28 cellular contexts compared by ENCODE assay signal in genomic region chrX:106957856-106958255, GRCh38. TPM values are rescaled to one million over a fixed set of nuclear protein-coding genes. Genes with fewer than 3 reads are reported as not detected.
A peak's percentile ranks its signal among the peaks of the same experiment; 100 is the strongest.
DNase-seq lines count a peak whose midpoint lies in the region; ATAC-seq, FAIRE-seq and TF ChIP-seq lines count a peak whose summit lies in the region.
"Had no signal": no experiment of that assay in that cellular context is flagged by ENCODE, and none has a peak within 500 bp of the region (broad histone marks: within the 10 kb centered on the region; RNA-seq: fewer than 3 reads in every experiment).

No MANE protein-coding gene starts in this region.

- H4K20me1 ChIP-seq in astrocyte (ENCODE audit: insufficient read depth, low read length), result no peaks in the 10 kb centered on the region
- no peaks in the 10 kb centered on the region for H4K20me1 ChIP-seq in mammary epithelial cell (ENCODE audit: insufficient read depth, low read length)

- CTCF ChIA-PET in mammary epithelial cell (lab: Charles Lee; ENCODE audit: low non-redundant PET), result no interaction called here

- no peak for ATAC-seq in HG02623 (IDR thresholded peaks at IDR 0.05; ENCODE audit: unreplicated experiment)
- ATAC-seq: GM12878, GM23338, HepG2 had no signal

- H2AFZ ChIP-seq in astrocyte (ENCODE audit: low read depth, low read length), result no peak overlapping the region
- H2AFZ ChIP-seq in mammary epithelial cell (ENCODE audit: low read depth, low read length), result no peak overlapping the region
- H2AFZ ChIP-seq: GM23338 had no signal

- peaks cover 11% of the 10 kb centered on the region for H3K36me3 ChIP-seq in astrocyte (ENCODE audit: insufficient read depth, low read length)
- H3K36me3 ChIP-seq in mammary epithelial cell (ENCODE audit: insufficient read depth, low read length), result peaks cover 3% of the 10 kb centered on the region
- H3K36me3 ChIP-seq: BE2C had no signal

- peaks cover 8% of the 10 kb centered on the region for H3K4me1 Mint-ChIP-seq in astrocyte (ENCODE audit: low read depth, unreplicated experiment)
- H3K4me1 Mint-ChIP-seq: CD4-positive, CD25-positive, alpha-beta regulatory T cell; CD8-positive, alpha-beta memory T cell; GM23338 had no signal

- no peak overlapping the region for H3K27ac Mint-ChIP-seq in astrocyte (ENCODE audit: unreplicated experiment)
- H3K27ac Mint-ChIP-seq: CD4-positive, CD25-positive, alpha-beta regulatory T cell; CD8-positive, alpha-beta memory T cell; GM23338; HFFc6 had no signal

- no peak overlapping the region for H3K9ac ChIP-seq in astrocyte (ENCODE audit: low read length)
- no peak overlapping the region for H3K9ac ChIP-seq in mammary epithelial cell (ENCODE audit: insufficient read depth, low read length)

- peaks cover 7% of the 10 kb centered on the region for H3K4me1 ChIP-seq in astrocyte (ENCODE audit: insufficient read depth, low read length)
- H3K4me1 ChIP-seq in mammary epithelial cell (ENCODE audit: insufficient read depth, low read length), result no peaks in the 10 kb centered on the region

- TF ChIP-seq CTCF in astrocyte (IDR thresholded peaks at IDR 0.05; ENCODE audit: insufficient read depth, low read depth, low read length) (no peak), mammary epithelial cell (conservative IDR thresholded peaks at IDR 0.05 in 1 of 2, IDR thresholded peaks at IDR 0.05 in 1 of 2; ENCODE audit: extremely low read depth in 1 of 2, insufficient read depth in 1 of 2, low read depth in 1 of 2, low read length in 2 of 2) (no peak)

- H3K4me3 Mint-ChIP-seq in astrocyte (ENCODE audit: unreplicated experiment), result no peak overlapping the region
- H3K4me3 Mint-ChIP-seq: CD4-positive, CD25-positive, alpha-beta regulatory T cell; CD8-positive, alpha-beta memory T cell; GM23338; HFFc6 had no signal

- dilution Hi-C loops in mammary epithelial cell (cut with HindIII; ENCODE audit: low sequenced_read_pairs), result no loop called here

- no peaks in the 10 kb centered on the region for H3K9me3 ChIP-seq in astrocyte (ENCODE audit: insufficient read depth, low read depth, low read length)
- peaks cover 5% of the 10 kb centered on the region for H3K9me3 ChIP-seq in mammary epithelial cell (replicated peaks; ENCODE audit: insufficient read depth, low read length)
- H3K9me3 ChIP-seq: BE2C had no signal

- BruUV-seq in mammary epithelial cell (replicated peaks; lab: Mats Ljungman, UMichigan), result no TSS peak

- DNase-seq in AG08395 (ENCODE audit: low spot score), result peak; percentile 34
- peak; percentile 44 for DNase-seq in EH (ENCODE audit: low read depth)
- no peak for DNase-seq in GM12892 (ENCODE audit: insufficient read length)
- DNase-seq in astrocyte (ENCODE audit: low read depth), result no peak
- no peak for DNase-seq in stimulated activated naive CD4-positive, alpha-beta T cell (lab: John Stamatoyannopoulos, UW)
- no peak for DNase-seq in mammary epithelial cell
- no peak for DNase-seq in NCI-H1092 treated with DMSO at 0.1 percent for 48 hours (lab: John Stamatoyannopoulos, UW)
- DNase-seq: ACHN; BE2C; C1 segment of cervical spinal cord; CD4-positive, CD25-positive, alpha-beta regulatory T cell; CD8-positive, alpha-beta memory T cell; COR-L47; DMS 273 treated with DMSO at 0.1 percent for 48 hours; DMS53; DND-41; GDM1; HCEC 1CT; HFFc6; Kasumi-1; KG1 had no signal

- H3K27me3 ChIP-seq in astrocyte (ENCODE audit: insufficient read depth, low read length), result no peaks in the 10 kb centered on the region
- no peaks in the 10 kb centered on the region for H3K27me3 ChIP-seq in mammary epithelial cell (ENCODE audit: insufficient read depth, low read length)
- H3K27me3 ChIP-seq: BE2C had no signal

- H3K4me3 ChIP-seq in astrocyte (ENCODE audit: insufficient read depth, low read depth, low read length), result no peak overlapping the region
- no peak overlapping the region for H3K4me3 ChIP-seq in mammary epithelial cell (replicated peaks in 1 of 3; ENCODE audit: insufficient read depth in 1 of 3, low read depth in 2 of 3, low read length in 3 of 3)
- H3K4me3 ChIP-seq: GM12878, GM23338 had no signal

- no peaks in the 10 kb centered on the region for H3K79me2 ChIP-seq in astrocyte (ENCODE audit: insufficient read depth, low read length)
- H3K79me2 ChIP-seq in mammary epithelial cell (ENCODE audit: insufficient read depth, low read length), result no peaks in the 10 kb centered on the region

- WGBS in mammary epithelial cell (ENCODE audit: low coverage, missing lambda C conversion rate), result 57% methylated on average over 1 of the region's 1 CpG

- H3K27me3 Mint-ChIP-seq in astrocyte (ENCODE audit: low read depth, unreplicated experiment), result no peaks in the 10 kb centered on the region
- H3K27me3 Mint-ChIP-seq: CD4-positive, CD25-positive, alpha-beta regulatory T cell had no signal

- H3K4me2 ChIP-seq in astrocyte (ENCODE audit: low read length) (no peak overlapping the region), mammary epithelial cell (ENCODE audit: insufficient read depth, low read depth, low read length) (no peak overlapping the region)
- H3K4me2 ChIP-seq: GM23338 had no signal

- H3K9me3 Mint-ChIP-seq in astrocyte (ENCODE audit: unreplicated experiment), result no peaks in the 10 kb centered on the region
- H3K9me3 Mint-ChIP-seq: CD4-positive, CD25-positive, alpha-beta regulatory T cell; CD8-positive, alpha-beta memory T cell; GM23338; HFFc6 had no signal

- in situ Hi-C loops in mammary epithelial cell (cut with MboI; ENCODE audit: low sequenced_read_pairs in 2 of 2), result loop anchor here in 1 of 2 donors (10.0 kb wide), 1 partner anchor 63 kb away; no protein-coding TSS in a partner anchor

- H3K36me3 Mint-ChIP-seq in astrocyte (ENCODE audit: low read depth, unreplicated experiment), result peaks cover 2% of the 10 kb centered on the region

- intact Hi-C loops in mammary epithelial cell (cut with micrococcal nuclease), result no loop called here

- H3K27ac ChIP-seq in astrocyte (ENCODE audit: low read depth, low read length), result no peak overlapping the region
- H3K27ac ChIP-seq in mammary epithelial cell (ENCODE audit: insufficient read depth, low read depth, low read length), result no peak overlapping the region

- FAIRE-seq in GM12892 (lab: Jason Lieb, UNC) (peak; percentile 5), astrocyte (lab: Jason Lieb, UNC) (peak; percentile 78)
- FAIRE-seq: GM12878, GM19239, H54, HepG2 had no signal

- no peak for TF ChIP-seq POLR2A in GM12892 (IDR thresholded peaks at IDR 0.05; ENCODE audit: low read depth, low read length)

RNA-seq across cellular contexts. Expression of gene CLDN2, which starts 37.7 kb away (rescaled TPM):
- not detected for polyA plus RNA-seq in GM12892 (2012; ENCODE audit: missing spikeins)
- 0.77 and 2.0 TPM in 2 replicates for total RNA-seq in astrocyte
- total RNA-seq in mammary epithelial cell, result not detected
- not detected for polyA plus RNA-seq in mammary epithelial cell
- not detected for polyA minus RNA-seq in mammary epithelial cell
- total RNA-seq: A172; CD4-positive, CD25-positive, alpha-beta regulatory T cell; CD8-positive, alpha-beta memory T cell; GM23338; HFFc6 had no signal
- polyA plus RNA-seq: CD4-positive, CD25-positive, alpha-beta regulatory T cell; CD8-positive, alpha-beta memory T cell; GM12878; GM23338 had no signal

RNA-seq across cellular contexts. Expression of gene MORC4, which starts 42.2 kb away (rescaled TPM):
- polyA plus RNA-seq in GM12892 (2012; ENCODE audit: missing spikeins), result 1.2 TPM
- total RNA-seq in astrocyte, result 26.0 and 29.1 TPM in 2 replicates
- total RNA-seq in mammary epithelial cell, result 10 to 100 TPM; 28.1 to 32.5 TPM
- 13.7 TPM for polyA plus RNA-seq in mammary epithelial cell
- polyA minus RNA-seq in mammary epithelial cell, result 22.2 TPM

RNA-seq across cellular contexts. Expression of gene RIPPLY1, which starts 54.7 kb away (rescaled TPM):
- not detected for polyA plus RNA-seq in GM12892 (2012; ENCODE audit: missing spikeins)
- total RNA-seq in astrocyte, result not detected in 2 replicates
- total RNA-seq in mammary epithelial cell, result not detected
- not detected for polyA plus RNA-seq in mammary epithelial cell
- not detected for polyA minus RNA-seq in mammary epithelial cell
- total RNA-seq: A172; CD4-positive, CD25-positive, alpha-beta regulatory T cell; CD8-positive, alpha-beta memory T cell; GM12878; GM23338; HFFc6 had no signal
- polyA plus RNA-seq: CD4-positive, CD25-positive, alpha-beta regulatory T cell; CD8-positive, alpha-beta memory T cell; GM12878; GM23338 had no signal

Comparison
In these comparisons a context has a peak if more than half of its experiments do, and no peak if none do; other contexts are left out.
1. DNase-seq: peak in AG08395 (single experiment) and EH (single experiment); none in GM12892 (single experiment), astrocyte (single experiment), stimulated activated naive CD4-positive, alpha-beta T cell (0 of 6), mammary epithelial cell (single experiment) and NCI-H1092 treated with DMSO at 0.1 percent for 48 hours (single experiment).